1 cellular context compared by ENCODE assay signal in genomic region chr19:1026189-1027019, GRCh38.
TF ChIP-seq lines count a peak whose summit lies in the region.

TSS of gene CNN2 (plus strand) at chr19:1026608. CDS start at chr19:1026662, 54 bp downstream.

TF ChIP-seq in H1, 55 proteins besides CTCF, POLR2A, EP300 and RAD21:
- no peak for TF ChIP-seq MAFK (IDR thresholded peaks at IDR 0.05; ENCODE audit: low read depth, low read length)
- 0 out of 2 replicates have a peak, but pooled peaks have one; percentile 55 for TF ChIP-seq YY1 (IDR thresholded peaks at IDR 0.05; ENCODE audit: low read depth, low read length)
- TF ChIP-seq FOSL1 (IDR thresholded peaks at IDR 0.05; ENCODE audit: insufficient read depth, low read depth, low read length), result no peak
- TF ChIP-seq PHF8 (conservative IDR thresholded peaks at IDR 0.05; ENCODE audit: low read depth, low read length), result peak; percentile 82
- TF ChIP-seq SUZ12 (IDR thresholded peaks at IDR 0.05; ENCODE audit: low read length), result no peak
- TF ChIP-seq ZNF274 (IDR thresholded peaks at IDR 0.05; ENCODE audit: borderline replicate concordance, extremely low read depth, low read length), result no peak
- TF ChIP-seq SAP30 (IDR thresholded peaks at IDR 0.05; ENCODE audit: insufficient read depth, insufficient replicate concordance, low read length), result no peak
- no peak for TF ChIP-seq USF2 (IDR thresholded peaks at IDR 0.05; ENCODE audit: low read length)
- TF ChIP-seq ATF3 (IDR thresholded peaks at IDR 0.05; ENCODE audit: insufficient read depth, low read depth, low read length), result no peak
- TF ChIP-seq ATF2 (IDR thresholded peaks at IDR 0.05; ENCODE audit: low read length), result 0 out of 2 replicates have a peak, but pooled peaks have one; percentile 23
- no peak for TF ChIP-seq KDM5A (IDR thresholded peaks at IDR 0.05; ENCODE audit: low read length)
- no peak for TF ChIP-seq RNF2 (IDR thresholded peaks at IDR 0.05; ENCODE audit: borderline replicate concordance, low read depth, low read length, missing control alignments, poor library complexity, severe bottlenecking)
- peak; percentile 54; the same call in 1 of the 2 replicates for TF ChIP-seq CHD1 (IDR thresholded peaks at IDR 0.05; ENCODE audit: low read depth, low read length)
- TF ChIP-seq CHD2 (IDR thresholded peaks at IDR 0.05; ENCODE audit: low read length), result no peak; the same call in 1 of the 2 replicates
- no peak for TF ChIP-seq NRF1 (IDR thresholded peaks at IDR 0.05; ENCODE audit: low read depth, low read length)
- no peak for TF ChIP-seq SIX5 (IDR thresholded peaks at IDR 0.05; ENCODE audit: low read depth, low read length)
- TF ChIP-seq BCL11A (IDR thresholded peaks at IDR 0.05; ENCODE audit: low read depth in 2 of 2, low read length in 2 of 2), result no peak
- no peak for TF ChIP-seq ASH2L (IDR thresholded peaks at IDR 0.05; ENCODE audit: low read length)
- TF ChIP-seq TAF7 (optimal IDR thresholded peaks at IDR 0.05; ENCODE audit: borderline replicate concordance, low read depth, low read length), result peak; percentile 54
- TF ChIP-seq SIN3A (conservative IDR thresholded peaks at IDR 0.05 in 1 of 2, IDR thresholded peaks at IDR 0.05 in 1 of 2; ENCODE audit: low read depth in 1 of 2, low read length in 2 of 2), result peak in 1 of 2 experiments; percentile 24; a peak in 2 of 4 replicates
- TF ChIP-seq CBX8 (IDR thresholded peaks at IDR 0.05; ENCODE audit: borderline replicate concordance, low read depth, low read length), result no peak
- 0 out of 2 replicates have a peak, but pooled peaks have one; percentile 17 for TF ChIP-seq SP1 (IDR thresholded peaks at IDR 0.05; ENCODE audit: low read depth, low read length)
- no peak for TF ChIP-seq BACH1 (IDR thresholded peaks at IDR 0.05; ENCODE audit: low read length)
- peak; percentile 40; the same call in 1 of the 2 replicates for TF ChIP-seq RBBP5 (IDR thresholded peaks at IDR 0.05; ENCODE audit: borderline replicate concordance, low read depth, low read length)
- no peak for TF ChIP-seq CHD7 (IDR thresholded peaks at IDR 0.05; ENCODE audit: insufficient replicate concordance, low read length)
- TF ChIP-seq KDM4A (IDR thresholded peaks at IDR 0.05; ENCODE audit: low read depth, low read length, severe bottlenecking), result peak; percentile 47
- TF ChIP-seq SRF (IDR thresholded peaks at IDR 0.05; ENCODE audit: low read depth, low read length), result peak; percentile 99
- TF ChIP-seq HDAC2 (IDR thresholded peaks at IDR 0.05; ENCODE audit: borderline replicate concordance in 1 of 2, low read depth in 2 of 2, low read length in 2 of 2), result peak in 1 of 2 experiments; percentile 76; a peak in 2 of 4 replicates
- TF ChIP-seq TBP (IDR thresholded peaks at IDR 0.05; ENCODE audit: low read depth, low read length), result no peak; the same call in 1 of the 2 replicates
- no peak for TF ChIP-seq SP2 (IDR thresholded peaks at IDR 0.05; ENCODE audit: low read length)
- no peak for TF ChIP-seq POU5F1 (IDR thresholded peaks at IDR 0.05; ENCODE audit: low read depth, low read length)
- no peak for TF ChIP-seq CBX5 (IDR thresholded peaks at IDR 0.05; ENCODE audit: low read depth, low read length)
- TF ChIP-seq MAX (IDR thresholded peaks at IDR 0.05), result no peak; the same call in 1 of the 2 replicates
- no peak for TF ChIP-seq SP4 (IDR thresholded peaks at IDR 0.05; ENCODE audit: low read length)
- 0 out of 2 replicates have a peak, but pooled peaks have one; percentile 59 for TF ChIP-seq TCF12 (IDR thresholded peaks at IDR 0.05; ENCODE audit: low read depth, low read length)
- TF ChIP-seq E2F6 (IDR thresholded peaks at IDR 0.05), result no peak
- no peak for TF ChIP-seq KDM1A (IDR thresholded peaks at IDR 0.05; ENCODE audit: borderline replicate concordance, low read length)
- TF ChIP-seq RFX5 (IDR thresholded peaks at IDR 0.05; ENCODE audit: borderline replicate concordance, low read depth, low read length), result no peak
- TF ChIP-seq GABPA (IDR thresholded peaks at IDR 0.05; ENCODE audit: borderline replicate concordance, insufficient read depth, low read length), result no peak
- no peak for TF ChIP-seq GTF2F1 (IDR thresholded peaks at IDR 0.05; ENCODE audit: borderline replicate concordance, low read depth, low read length)
- TF ChIP-seq SIRT6 (IDR thresholded peaks at IDR 0.05; ENCODE audit: low read length), result no peak
- TF ChIP-seq TEAD4 (IDR thresholded peaks at IDR 0.05; ENCODE audit: low read depth, low read length), result peak; percentile 67; the same call in 1 of the 2 replicates
- TF ChIP-seq CTBP2 (IDR thresholded peaks at IDR 0.05; ENCODE audit: borderline replicate concordance, insufficient read depth, insufficient read length, low read length), result no peak
- TF ChIP-seq EGR1 (IDR thresholded peaks at IDR 0.05; ENCODE audit: borderline replicate concordance, low read depth, low read length), result peak; percentile 84
- no peak for TF ChIP-seq JUN (IDR thresholded peaks at IDR 0.05; ENCODE audit: low read depth, low read length)
- no peak; the same call in none of the 2 replicates for TF ChIP-seq POLR2AphosphoS5 (IDR thresholded peaks at IDR 0.05; ENCODE audit: low read depth, low read length)
- no peak for TF ChIP-seq NANOG (IDR thresholded peaks at IDR 0.05; ENCODE audit: insufficient read depth, low read depth, low read length, poor library complexity, severe bottlenecking)
- no peak for TF ChIP-seq JUND (IDR thresholded peaks at IDR 0.05; ENCODE audit: low read length)
- peak; percentile 28; the same call in 1 of the 2 replicates for TF ChIP-seq CREB1 (IDR thresholded peaks at IDR 0.05)
- no peak for TF ChIP-seq EZH2 (IDR thresholded peaks at IDR 0.05; ENCODE audit: low read depth, low read length, severe bottlenecking)
- peak; percentile 88 for TF ChIP-seq TAF1 (IDR thresholded peaks at IDR 0.05; ENCODE audit: low read depth, low read length)
- no peak for TF ChIP-seq HDAC6 (IDR thresholded peaks at IDR 0.05; ENCODE audit: low read depth, low read length)
- TF ChIP-seq CEBPB (IDR thresholded peaks at IDR 0.05; ENCODE audit: low read depth, low read length), result no peak
- no peak for TF ChIP-seq RXRA (IDR thresholded peaks at IDR 0.05; ENCODE audit: insufficient read depth, low read depth, low read length)
- no peak for TF ChIP-seq BRCA1 (IDR thresholded peaks at IDR 0.05; ENCODE audit: low read depth, low read length)
